ENCODE assay signal across 16 cellular contexts in the genomic region with DNA sequence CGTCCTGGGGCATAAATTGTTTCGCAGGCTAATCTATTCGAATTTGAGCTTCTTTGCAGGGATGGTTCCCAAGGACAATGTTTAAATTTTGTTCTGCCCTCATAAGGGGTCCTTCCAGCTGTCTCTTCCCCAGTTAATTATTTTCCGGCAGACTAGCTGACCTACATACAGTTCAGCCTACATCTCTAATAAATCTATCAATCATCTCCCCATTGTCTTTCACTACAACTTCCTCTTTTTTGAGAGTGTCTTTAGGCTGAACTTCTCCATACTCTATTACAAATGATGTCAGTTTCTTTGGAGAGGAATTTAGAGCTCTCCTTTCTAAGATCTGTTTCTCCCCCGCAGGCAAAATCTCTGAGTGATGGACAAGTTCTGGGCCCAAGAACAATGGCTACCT.
"Had no signal": no experiment of that assay in that cellular context is flagged by ENCODE, and none has a peak within 500 bp of the region (broad histone marks: within the 10 kb centered on the region; RNA-seq: fewer than 3 reads in every experiment).

No MANE protein-coding gene starts in this region.

- H3K36me3 ChIP-seq: neutrophil, upper lobe of left lung had no signal

- H3K4me3 ChIP-seq: body of pancreas, smooth muscle cell, testis, upper lobe of left lung had no signal

- H3K4me2 ChIP-seq: smooth muscle cell had no signal

- H3K79me2 ChIP-seq: parathyroid adenoma had no signal

- DNase-seq: activated CD4-positive, alpha-beta T cell treated with anti-CD3 and anti-CD28 coated beads, Interleukin-2, amount 10 ng/mL, durations not matched to agents 7 days and 5 days; activated CD8-positive, alpha-beta memory T cell treated with anti-CD3 and anti-CD28 coated beads, Interleukin-2, amount 50 U/mL, for 4 hours; activated naive CD4-positive, alpha-beta T cell treated with anti-CD3 and anti-CD28 coated beads for 36 hours; activated T-cell treated with anti-CD3 and anti-CD28 coated beads, Interleukin-2, amount 50 U/mL, for 4 hours; body of pancreas; effector memory CD8-positive, alpha-beta T cell; foreskin fibroblast; mesenchymal stem cell; natural killer cell; stimulated activated CD4-positive, alpha-beta T cell treated with anti-CD3 and anti-CD28 coated beads, Interleukin-4, amount 100 ng/mL, for 1 hour; testis; upper lobe of left lung had no signal

- H3K9me3 ChIP-seq: body of pancreas, neutrophil, testis, upper lobe of left lung had no signal

- H3K9ac ChIP-seq: parathyroid adenoma had no signal

- H3K4me1 ChIP-seq: parathyroid adenoma, testis, upper lobe of left lung had no signal

- H3K27me3 ChIP-seq: body of pancreas, neutrophil, testis, upper lobe of left lung had no signal

- H3K27ac ChIP-seq: body of pancreas, epithelial cell of prostate, neutrophil, parathyroid adenoma, testis, upper lobe of left lung had no signal
